ENCODE assay signal across 17 cellular contexts in the genomic region with DNA sequence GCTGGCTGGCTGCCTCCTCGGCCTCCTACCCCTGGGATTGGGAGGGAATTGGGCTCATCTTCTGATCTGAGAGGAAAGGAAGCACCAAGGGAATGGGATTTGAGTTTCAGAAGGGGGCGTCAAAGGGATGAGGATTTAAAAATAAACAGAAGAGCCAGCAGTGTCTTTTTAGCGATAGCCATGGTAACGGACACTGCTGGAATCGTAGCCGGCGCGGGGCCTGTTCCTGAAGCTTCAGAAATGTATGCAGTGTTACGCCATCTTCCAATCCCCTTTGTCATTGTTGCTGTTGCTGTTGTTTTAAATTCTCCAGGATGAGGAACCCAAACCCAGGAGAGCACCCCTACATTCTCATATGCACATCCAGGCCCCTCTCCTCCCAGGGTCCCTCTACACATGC.
"Had no signal": no experiment of that assay in that cellular context is flagged by ENCODE, and none has a peak within 500 bp of the region (broad histone marks: within the 10 kb centered on the region; RNA-seq: fewer than 3 reads in every experiment).

No MANE protein-coding gene starts in this region.

- H3K4me3 ChIP-seq: heart right ventricle, left ventricle myocardium inferior, lower lobe of right lung, psoas muscle, right lobe of liver, spleen, testis, tibial nerve had no signal

- H3K27ac ChIP-seq: heart right ventricle, left ventricle myocardium inferior, lower lobe of right lung, psoas muscle, right lobe of liver, spleen, testis, tibial nerve had no signal

- H3K4me1 ChIP-seq: psoas muscle, right lobe of liver, testis had no signal

- H3K36me3 ChIP-seq: heart right ventricle, left ventricle myocardium inferior, lower lobe of right lung, right lobe of liver, spleen, tibial nerve had no signal

- ATAC-seq: heart right ventricle; lower lobe of right lung; psoas muscle; right lobe of liver; stimulated activated memory B cell treated with anti-CD40 and anti-IgM and Interleukin-4, amounts not matched to agents 10 μg/mL and 1 μg/mL and 100 μg/mL, for 72 hours had no signal

- H3K27me3 ChIP-seq: right lobe of liver, testis, tibial nerve had no signal

- DNase-seq: dermis blood vessel endothelial cell; effector CD4-positive, alpha-beta T cell; foreskin melanocyte; heart right ventricle; kidney glomerular epithelial cell; left ventricle myocardium inferior; lower lobe of right lung; psoas muscle; retina; right lobe of liver; spleen; stimulated activated CD4-positive, alpha-beta T cell treated with anti-CD3 and anti-CD28 coated beads, Interleukin-15, amount 100 ng/mL, for 24 hours; stimulated activated CD4-positive, alpha-beta T cell treated with anti-CD3 and anti-CD28 coated beads, Interleukin-1b, Interleukin-23, amount 100 ng/mL, for 48 hours; stimulated activated CD4-positive, alpha-beta T cell treated with anti-CD3 and anti-CD28 coated beads, Interleukin-4, amount 100 ng/mL, for 24 hours; testis had no signal

- H3K9me3 ChIP-seq: heart right ventricle, left ventricle myocardium inferior, lower lobe of right lung, psoas muscle, right lobe of liver, spleen, testis, tibial nerve had no signal
